ENCODE assay signal across 16 cellular contexts in genomic region chr2:43714164-43714563, GRCh38. TPM values are rescaled to one million over a fixed set of nuclear protein-coding genes. Genes with fewer than 3 reads are reported as not detected.
DNase-seq lines count a peak whose midpoint lies in the region; ATAC-seq, FAIRE-seq and TF ChIP-seq lines count a peak whose summit lies in the region.
"Had no signal": no experiment of that assay in that cellular context is flagged by ENCODE, and none has a peak within 500 bp of the region (broad histone marks: within the 10 kb centered on the region; RNA-seq: fewer than 3 reads in every experiment).

No MANE protein-coding gene starts in this region.

- H3K27ac ChIP-seq in endothelial cell of umbilical vein (ENCODE audit: insufficient read depth, low read depth, low read length): no peak overlapping the region
- H3K27ac ChIP-seq: RWPE1 had no signal

- intact Hi-C loops in endothelial cell of umbilical vein (cut with micrococcal nuclease): no loop called here

- H3K9ac ChIP-seq in endothelial cell of umbilical vein (replicated peaks; ENCODE audit: extremely low read depth, insufficient read depth, low read length): peak overlapping the region; percentile 9

- dilution Hi-C loops in endothelial cell of umbilical vein (cut with MboI; ENCODE audit: extremely low pct_ligation_motif_present, low sequenced_read_pairs): no loop called here

- peaks cover 11% of the 10 kb centered on the region for H3K4me1 ChIP-seq in endothelial cell of umbilical vein (ENCODE audit: control insufficient read depth, extremely low read depth, insufficient read depth, low read length)
- H3K4me1 ChIP-seq: uterus had no signal

- ATAC-seq in esophagus mucosa: no peak
- ATAC-seq: CD8-positive, alpha-beta T cell; stimulated activated naive CD8-positive, alpha-beta T cell treated with anti-CD3 and anti-CD28 coated beads, Interleukin-15, amount 100 ng/mL, for 72 hours had no signal

- H3K79me2 ChIP-seq in endothelial cell of umbilical vein (ENCODE audit: control insufficient read depth, insufficient read depth, low read length): no peaks in the 10 kb centered on the region

- CTCF ChIA-PET in endothelial cell of umbilical vein (lab: Charles Lee): interaction anchor here (1.4 kb wide), 1 partner anchor 20 kb away, joined by 5 read pairs; no protein-coding TSS in a partner anchor

- H3K4me2 ChIP-seq in endothelial cell of umbilical vein (ENCODE audit: insufficient read depth, low read length): peak overlapping the region; percentile 89

- H3K9me1 ChIP-seq in endothelial cell of umbilical vein (replicated peaks; ENCODE audit: control insufficient read depth, extremely low read depth, insufficient read depth, low read length): no peaks in the 10 kb centered on the region

- no peaks in the 10 kb centered on the region for H3K9me3 ChIP-seq in endothelial cell of umbilical vein (replicated peaks; ENCODE audit: control insufficient read depth, insufficient read depth, low read length)
- H3K9me3 ChIP-seq: uterus had no signal

- DNase-seq in COLO829 (ENCODE audit: low spot score) (peak; percentile 8), LHCN-M2 (ENCODE audit: low read depth) (peak; percentile 59), endothelial cell of umbilical vein (ENCODE audit: low read depth, low spot score) (peak; percentile 73), putamen (ENCODE audit: low spot score) (peak; percentile 49), epidermal melanocyte (ENCODE audit: insufficient read length, low spot score) (no peak), GDM1 (lab: John Stamatoyannopoulos, UW) (no peak), NOMO-1 treated with dmso at 0.1 percent for 144 hours (lab: John Stamatoyannopoulos, UW; ENCODE audit: unreplicated experiment) (no peak)
- DNase-seq: activated naive CD4-positive, alpha-beta T cell treated with Interleukin-2 at 50 U/mL for 16 hours; CD8-positive, alpha-beta T cell; NCI-H2081; NCI-H774; stimulated activated naive CD8-positive, alpha-beta T cell treated with anti-CD3 and anti-CD28 coated beads, Interleukin-15, amount 100 ng/mL, for 72 hours; uterus had no signal

- H2AFZ ChIP-seq in endothelial cell of umbilical vein (ENCODE audit: low read depth, low read length): peak overlapping the region; percentile 88

- BruUV-seq in endothelial cell of umbilical vein (replicated peaks; lab: Mats Ljungman, UMichigan): no TSS peak

- no peak for TF ChIP-seq CTCF in endothelial cell of umbilical vein (IDR thresholded peaks at IDR 0.05; ENCODE audit: extremely low read depth in 1 of 2, insufficient read depth in 1 of 2, low read depth in 1 of 2, low read length in 2 of 2)

- H3K4me3 ChIP-seq in endothelial cell of umbilical vein (replicated peaks in 1 of 3; ENCODE audit: insufficient read depth in 1 of 3, low read depth in 1 of 3, low read length in 3 of 3): peak overlapping the region in 2 of 3 experiments; percentile 12 to 28
- H3K4me3 ChIP-seq: uterus had no signal

- FAIRE-seq in endothelial cell of umbilical vein (lab: Jason Lieb, UNC): peak; percentile 76
- FAIRE-seq: islet of Langerhans had no signal

- POLR2A ChIA-PET in endothelial cell of umbilical vein (lab: Charles Lee): no interaction called here

- H4K20me1 ChIP-seq in endothelial cell of umbilical vein (replicated peaks; ENCODE audit: control insufficient read depth, extremely low read depth, insufficient read depth, low read length): no peaks in the 10 kb centered on the region

- H3K27me3 ChIP-seq in endothelial cell of umbilical vein (ENCODE audit: control insufficient read depth in 2 of 2, insufficient read depth in 2 of 2, low read length in 2 of 2): no peaks in the 10 kb centered on the region
- H3K27me3 ChIP-seq: uterus had no signal

- TF ChIP-seq POLR2A in endothelial cell of umbilical vein (IDR thresholded peaks at IDR 0.05; ENCODE audit: low read depth, low read length): no peak

- no peaks in the 10 kb centered on the region for H3K36me3 ChIP-seq in endothelial cell of umbilical vein (ENCODE audit: control insufficient read depth in 2 of 2, extremely low read depth in 1 of 2, insufficient read depth in 2 of 2, low read length in 2 of 2)
- H3K36me3 ChIP-seq: uterus had no signal

TF ChIP-seq in endothelial cell of umbilical vein, 7 proteins besides CTCF, POLR2A, EP300 and RAD21:
- TF ChIP-seq MAX (IDR thresholded peaks at IDR 0.05; ENCODE audit: insufficient read depth, insufficient read length) (no peak), EZH2 (IDR thresholded peaks at IDR 0.05; ENCODE audit: borderline replicate concordance, low read depth, low read length, severe bottlenecking) (no peak), POLR2AphosphoS5 (IDR thresholded peaks at IDR 0.05; ENCODE audit: insufficient read depth, low read depth, low read length) (no peak), GATA2 (IDR thresholded peaks at IDR 0.05; ENCODE audit: insufficient read depth, insufficient read length, low read depth, low read length) (peak; percentile 56), FOS (IDR thresholded peaks at IDR 0.05; ENCODE audit: borderline replicate concordance, insufficient read depth, low read length) (peak; percentile 75), MYC (IDR thresholded peaks at IDR 0.05; ENCODE audit: low read depth, low read length) (no peak)

RNA-seq across cellular contexts. Expression of gene C1GALT1C1L, which starts 37.9 kb away (rescaled TPM):
- total RNA-seq in LHCN-M2 (2014; rRNA removed): 0.29 TPM in 1 of 2 replicates, not detected in the other
- 0.18 TPM for polyA plus RNA-seq in LHCN-M2 (2012)
- 0.40 and 0.74 TPM in 2 replicates for total RNA-seq in endothelial cell of umbilical vein
- polyA plus RNA-seq in endothelial cell of umbilical vein: 0.38 and 0.76 TPM in 2 replicates
- 0.93 and 1.0 TPM in 2 replicates for polyA plus RNA-seq in endothelial cell of umbilical vein (2011; cell fraction: cytosol; rRNA removed)
- polyA plus RNA-seq in endothelial cell of umbilical vein (2011; cell fraction: nucleus; rRNA removed): 0.28 and 0.49 TPM in 2 replicates
- polyA plus RNA-seq in endothelial cell of umbilical vein (2012): 0.44 TPM in 1 of 2 replicates, not detected in the other
- 1.2 TPM in 1 of 2 replicates, not detected in the other for polyA minus RNA-seq in endothelial cell of umbilical vein
- not detected for polyA minus RNA-seq in endothelial cell of umbilical vein (2011; cell fraction: cytosol; rRNA and poly(A)+ RNA removed)
- polyA minus RNA-seq in endothelial cell of umbilical vein (2011; cell fraction: nucleus; rRNA and poly(A)+ RNA removed): not detected in 2 replicates
- 0.16 TPM for total RNA-seq in esophagus mucosa
- total RNA-seq: CD8-positive, alpha-beta T cell had no signal

RNA-seq across cellular contexts. Expression of gene DYNC2LI1, which starts 59.7 kb away (rescaled TPM):
- total RNA-seq in LHCN-M2 (2014; rRNA removed) (20.9 and 21.8 TPM in 2 replicates), endothelial cell of umbilical vein (8.7 and 8.9 TPM in 2 replicates), esophagus mucosa (10.3 TPM)
- 6.5 TPM for polyA plus RNA-seq in LHCN-M2 (2012)
- polyA plus RNA-seq in endothelial cell of umbilical vein: 2.9 and 4.2 TPM in 2 replicates
- polyA plus RNA-seq in endothelial cell of umbilical vein (2011; cell fraction: cytosol; rRNA removed): 8.4 and 9.0 TPM in 2 replicates
- 12.5 and 16.2 TPM in 2 replicates for polyA plus RNA-seq in endothelial cell of umbilical vein (2011; cell fraction: nucleus; rRNA removed)
- polyA plus RNA-seq in endothelial cell of umbilical vein (2012): 11.8 and 12.5 TPM in 2 replicates
- 2.0 and 5.8 TPM in 2 replicates for polyA minus RNA-seq in endothelial cell of umbilical vein
- polyA minus RNA-seq in endothelial cell of umbilical vein (2011; cell fraction: cytosol; rRNA and poly(A)+ RNA removed): 2.8 TPM
- polyA minus RNA-seq in endothelial cell of umbilical vein (2011; cell fraction: nucleus; rRNA and poly(A)+ RNA removed): 6.3 and 6.7 TPM in 2 replicates

Comparison
In these comparisons a context has a peak if more than half of its experiments do, and no peak if none do; other contexts are left out.
1. DNase-seq: peak in COLO829 (single experiment), LHCN-M2 (single experiment), endothelial cell of umbilical vein (single experiment) and putamen (single experiment); none in epidermal melanocyte (single experiment), GDM1 (single experiment) and NOMO-1 treated with dmso at 0.1 percent for 144 hours (single experiment).